In genomic region chr9:124779368-124780059, GRCh38 we compare ENCODE assay signal across 2 cellular contexts.
TF ChIP-seq lines count a peak whose summit lies in the region.

No MANE protein-coding gene starts in this region.

TF ChIP-seq in HEK293, 187 proteins besides CTCF, POLR2A, EP300 and RAD21 (continued from another document):
- 0 out of 2 replicates have a peak, but pooled peaks have one; percentile 36 for TF ChIP-seq PATZ1 (tag by site-specific recombination; IDR thresholded peaks at IDR 0.05)
- TF ChIP-seq ZNF18 (tag by site-specific recombination; IDR thresholded peaks at IDR 0.05), result no peak
- TF ChIP-seq GLIS1 (tag by site-specific recombination; IDR thresholded peaks at IDR 0.05), result peak; percentile 79
- TF ChIP-seq KLF8 (tag by site-specific recombination; IDR thresholded peaks at IDR 0.05), result 0 out of 2 replicates have a peak, but pooled peaks have one; percentile 12
- no peak for TF ChIP-seq ZNF560 (tag by site-specific recombination; IDR thresholded peaks at IDR 0.05; ENCODE audit: borderline replicate concordance)
- no peak for TF ChIP-seq ZNF266 (tag by site-specific recombination; IDR thresholded peaks at IDR 0.05; ENCODE audit: low read depth)
- peak; percentile 97 for TF ChIP-seq ZNF398 (tag by site-specific recombination; IDR thresholded peaks at IDR 0.05)
- TF ChIP-seq ZBTB26 (tag by site-specific recombination; optimal IDR thresholded peaks at IDR 0.05), result no peak
- TF ChIP-seq SP7 (tag by site-specific recombination; IDR thresholded peaks at IDR 0.05), result peak; percentile 57
- TF ChIP-seq GLIS2 (tag by site-specific recombination; IDR thresholded peaks at IDR 0.05), result peak; percentile 27; the same call in 1 of the 2 replicates
- TF ChIP-seq ZNF692 (tag by site-specific recombination; IDR thresholded peaks at IDR 0.05), result no peak
- TF ChIP-seq ZNF449 (tag by site-specific recombination; IDR thresholded peaks at IDR 0.05), result 0 out of 2 replicates have a peak, but pooled peaks have one; percentile 28
- peak; percentile 32; the same call in 1 of the 2 replicates for TF ChIP-seq ZNF600 (tag by site-specific recombination; IDR thresholded peaks at IDR 0.05)
TF ChIP-seq in HEK293: peak in this region for 12.

TF ChIP-seq in WTC11, 78 proteins besides CTCF, POLR2A, EP300 and RAD21 (continued from another document):
- TF ChIP-seq ATF2 (CRISPR knock-in tag; IDR thresholded peaks at IDR 0.05; ENCODE audit: borderline replicate concordance, low read depth), result no peak
- no peak for TF ChIP-seq E2F5 (CRISPR knock-in tag; IDR thresholded peaks at IDR 0.05)
- no peak for TF ChIP-seq ZNF423 (CRISPR knock-in tag; IDR thresholded peaks at IDR 0.05)
- TF ChIP-seq ATF1 (CRISPR knock-in tag; IDR thresholded peaks at IDR 0.05), result no peak
- TF ChIP-seq RELA (CRISPR knock-in tag; IDR thresholded peaks at IDR 0.05; ENCODE audit: borderline replicate concordance), result no peak
- no peak for TF ChIP-seq EMX1 (CRISPR knock-in tag; IDR thresholded peaks at IDR 0.05)
- no peak for TF ChIP-seq ZNF396 (CRISPR knock-in tag; IDR thresholded peaks at IDR 0.05; ENCODE audit: borderline replicate concordance)
- no peak for TF ChIP-seq JUN (CRISPR knock-in tag; IDR thresholded peaks at IDR 0.05)
- TF ChIP-seq SP1 (CRISPR knock-in tag; conservative IDR thresholded peaks at IDR 0.05), result no peak
- TF ChIP-seq HMGXB4 (CRISPR knock-in tag; IDR thresholded peaks at IDR 0.05), result no peak
- TF ChIP-seq NR1H2 (CRISPR knock-in tag; IDR thresholded peaks at IDR 0.05), result no peak
- TF ChIP-seq NFYB (CRISPR knock-in tag; conservative IDR thresholded peaks at IDR 0.05; ENCODE audit: low read depth), result no peak
